31 cellular contexts compared by ENCODE assay signal in genomic region chr12:62138527-62138926, GRCh38.
"Had no signal": no experiment of that assay in that cellular context is flagged by ENCODE, and none has a peak within 500 bp of the region (broad histone marks: within the 10 kb centered on the region; RNA-seq: fewer than 3 reads in every experiment).

No MANE protein-coding gene starts in this region.

- ATAC-seq: activated CD8-positive, alpha-beta T cell treated with anti-CD3 and anti-CD28 coated beads for 36 hours; activated naive CD4-positive, alpha-beta T cell treated with anti-CD3 and anti-CD28 coated beads, Interleukin-2, amount 50 U/mL, for 72 hours; activated T-cell treated with anti-CD3 and anti-CD28 coated beads, Interleukin-2, amount 50 U/mL, for 4 hours; activated T-cell treated with anti-CD3 and anti-CD28 coated beads, Interleukin-2, amount 50 U/mL, for 72 hours; activated T-helper 17 cell treated with anti-CD3 and anti-CD28 coated beads, Interleukin-2, amount 50 U/mL, for 72 hours; body of pancreas had no signal

- H3K36me3 ChIP-seq: adrenal gland, brain microvascular endothelial cell, breast epithelium had no signal

- H3K27ac ChIP-seq: adrenal gland, body of pancreas, brain microvascular endothelial cell, breast epithelium, VCaP had no signal

- H3K27me3 ChIP-seq: adrenal gland, body of pancreas, brain microvascular endothelial cell, breast epithelium had no signal

- DNase-seq: activated B cell treated with CpG ODN at 0.5 μM for 24 hours; activated CD4-positive, alpha-beta memory T cell treated with anti-CD3 and anti-CD28 coated beads for 36 hours; activated CD4-positive, alpha-beta T cell treated with anti-CD3 and anti-CD28 coated beads for 4 hours; activated CD4-positive, alpha-beta T cell treated with anti-CD3 and anti-CD28 coated beads, Interleukin-2, amount 10 ng/mL, durations not matched to agents 24 days and 14 days; activated CD4-positive, alpha-beta T cell treated with anti-CD3 and anti-CD28 coated beads, Interleukin-2, amount 50 U/mL, for 1 hour; activated CD4-positive, alpha-beta T cell treated with anti-CD3 and anti-CD28 coated beads, Interleukin-2, amount 50 U/mL, for 4 hours; activated CD4-positive, CD25-positive, alpha-beta regulatory T cell treated with anti-CD3 and anti-CD28 coated beads, Interleukin-2, amount 50 U/mL, for 72 hours; activated CD8-positive, alpha-beta memory T cell treated with anti-CD3 and anti-CD28 coated beads, Interleukin-2, amount 50 U/mL, for 4 hours; activated CD8-positive, alpha-beta T cell treated with anti-CD3 and anti-CD28 coated beads for 36 hours; activated effector memory CD4-positive, alpha-beta T cell treated with anti-CD3 and anti-CD28 coated beads, Interleukin-2, amount 50 U/mL, for 16 hours; activated gamma-delta T cell treated with Interleukin-2 at 50 U/mL for 16 hours; activated naive CD4-positive, alpha-beta T cell; activated naive CD4-positive, alpha-beta T cell treated with anti-CD3 and anti-CD28 coated beads for 36 hours; activated naive CD4-positive, alpha-beta T cell treated with anti-CD3 and anti-CD28 coated beads, Interleukin-2, amount 50 U/mL, for 16 hours; activated naive CD8-positive, alpha-beta T cell treated with anti-CD3 and anti-CD28 coated beads for 36 hours; activated T-cell treated with anti-CD3 and anti-CD28 coated beads for 4 hours; activated T-cell treated with anti-CD3 and anti-CD28 coated beads, Interleukin-2, amount 50 U/mL, for 1 hour; activated T-cell treated with anti-CD3 and anti-CD28 coated beads, Interleukin-2, amount 50 U/mL, for 4 hours; activated T-cell treated with anti-CD3 and anti-CD28 coated beads, Interleukin-2, amount 50 U/mL, for 72 hours; adrenal gland; amniotic stem cell; aorta; body of pancreas; brain microvascular endothelial cell; central memory CD4-positive, alpha-beta T cell; T-helper 2 cell; T-helper 9 cell had no signal

- H3K9me3 ChIP-seq: adrenal gland, body of pancreas, breast epithelium had no signal

- H3K4me1 ChIP-seq: adrenal gland, body of pancreas, breast epithelium had no signal

- H3K4me3 ChIP-seq: adrenal gland, body of pancreas, breast epithelium had no signal
